In genomic region chrX:14027031-14027430, GRCh38 we compare ENCODE assay signal across 10 cellular contexts. TPM values are rescaled to one million over a fixed set of nuclear protein-coding genes. Genes with fewer than 3 reads are reported as not detected.
A peak's percentile ranks its signal among the peaks of the same experiment; 100 is the strongest.
DNase-seq lines count a peak whose midpoint lies in the region; ATAC-seq lines count a peak whose summit lies in the region.
"Had no signal": no experiment of that assay in that cellular context is flagged by ENCODE, and none has a peak within 500 bp of the region (broad histone marks: within the 10 kb centered on the region; RNA-seq: fewer than 3 reads in every experiment).

No MANE protein-coding gene starts in this region.

- H3K27ac ChIP-seq in SJSA1, result peak overlapping the region; percentile 74

- peaks cover 22% of the 10 kb centered on the region for H3K4me1 ChIP-seq in SJSA1 (replicated peaks)

- no peak for ATAC-seq in GM21529 (IDR thresholded peaks at IDR 0.05; ENCODE audit: unreplicated experiment)
- ATAC-seq: left lung had no signal

- H3K9me3 ChIP-seq in SJSA1 (replicated peaks), result no peaks in the 10 kb centered on the region
- H3K9me3 ChIP-seq: left lung had no signal

- no peaks in the 10 kb centered on the region for H3K27me3 ChIP-seq in SJSA1 (replicated peaks)
- H3K27me3 ChIP-seq: left lung had no signal

- intact Hi-C loops in posterior cingulate gyrus (cut with DNase I), result loop anchor here (2.0 to 5.0 kb wide), 2 partner anchors 88 to 260 kb away; no protein-coding TSS in a partner anchor

- H3K4me3 ChIP-seq in SJSA1, result no peak overlapping the region
- H3K4me3 ChIP-seq: left lung had no signal

- H3K36me3 ChIP-seq in SJSA1, result no peaks in the 10 kb centered on the region
- H3K36me3 ChIP-seq: left lung had no signal

- peak; percentile 39 for DNase-seq in NCI-H1092 treated with DMSO at 0.1 percent for 48 hours (lab: John Stamatoyannopoulos, UW)
- no peak for DNase-seq in NCI-H1092 (lab: John Stamatoyannopoulos, UW)
- DNase-seq in SJSA1 (ENCODE audit: low read depth in 1 of 2, low spot score in 2 of 2), result no peak
- DNase-seq in cerebellum (ENCODE audit: low spot score), result peak; percentile 40
- peak; percentile 53 to 95 (median 72) for DNase-seq in posterior cingulate gyrus
- no peak for DNase-seq in effector CD8-positive, alpha-beta T cell (lab: John Stamatoyannopoulos, UW)
- DNase-seq in NK-92 treated with Interleukin-12 subunit alpha and Interleukin-12 subunit beta, amount 100 ng/mL, for 24 hours (lab: John Stamatoyannopoulos, UW), result no peak
- DNase-seq: 8988T, left lung had no signal

RNA-seq across cellular contexts. Expression of gene GEMIN8, which starts 2.7 kb away (rescaled TPM):
- 9.1 and 10.7 TPM in 2 replicates for total RNA-seq in SJSA1 (2014; rRNA removed; shearing (Covaris generic))
- total RNA-seq in cerebellum, result 19.2 TPM

Comparison
In these comparisons a context has a peak if more than half of its experiments do, and no peak if none do; other contexts are left out.
1. DNase-seq: peak in NCI-H1092 treated with DMSO at 0.1 percent for 48 hours (single experiment), cerebellum (single experiment) and posterior cingulate gyrus (10 of 10); none in NCI-H1092 (single experiment), SJSA1 (0 of 2), effector CD8-positive, alpha-beta T cell (single experiment) and NK-92 treated with Interleukin-12 subunit alpha and Interleukin-12 subunit beta, amount 100 ng/mL, for 24 hours (single experiment).